16 cellular contexts compared by ENCODE assay signal in the genomic region with DNA sequence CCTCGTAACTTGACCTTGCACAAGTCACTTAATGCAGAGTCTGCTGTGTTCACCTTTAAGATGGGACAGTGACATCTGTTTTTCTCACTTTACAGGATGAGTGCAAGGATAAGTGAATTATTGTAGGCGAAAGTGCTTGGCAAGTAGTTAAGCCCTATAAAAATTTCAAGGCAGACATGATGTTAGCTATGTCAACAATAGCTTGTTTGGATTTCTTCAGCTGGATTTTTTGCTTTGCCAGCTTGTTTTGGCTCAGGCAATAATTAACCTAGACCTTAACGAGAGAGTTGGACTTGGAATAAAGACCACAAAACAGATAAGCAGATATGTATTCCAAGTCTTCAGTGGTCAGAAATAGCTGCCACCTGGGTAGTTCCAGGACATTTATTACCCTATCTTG.
DNase-seq lines count a peak whose midpoint lies in the region; ATAC-seq and TF ChIP-seq lines count a peak whose summit lies in the region.
"Had no signal": no experiment of that assay in that cellular context is flagged by ENCODE, and none has a peak within 500 bp of the region (broad histone marks: within the 10 kb centered on the region; RNA-seq: fewer than 3 reads in every experiment).

No MANE protein-coding gene starts in this region.

- no peak overlapping the region for H3K23ac ChIP-seq in mesenchymal stem cell (ENCODE audit: low read length in 2 of 2)

- H2BK12ac ChIP-seq in mesenchymal stem cell (ENCODE audit: low read length in 2 of 2): no peak overlapping the region

- H3K27me3 ChIP-seq in body of pancreas (no peaks in the 10 kb centered on the region), mesenchymal stem cell (ENCODE audit: control insufficient read depth in 1 of 2, insufficient read depth in 1 of 2, low read length in 2 of 2) (no peaks in the 10 kb centered on the region)

- no peak for TF ChIP-seq POLR2A in body of pancreas (IDR thresholded peaks at IDR 0.05)

- TF ChIP-seq CTCF in body of pancreas (IDR thresholded peaks at IDR 0.05): no peak

- no peak overlapping the region for H2AFZ ChIP-seq in mesenchymal stem cell (ENCODE audit: low read depth, low read length)

- H3K14ac ChIP-seq in mesenchymal stem cell (ENCODE audit: low read length in 2 of 2): no peak overlapping the region

- no peak overlapping the region for H3K4me2 ChIP-seq in mesenchymal stem cell (ENCODE audit: low read length, poor library complexity, severe bottlenecking)

- DNase-seq in DMS153 treated with DMSO at 0.1 percent for 48 hours (lab: John Stamatoyannopoulos, UW; ENCODE audit: unreplicated experiment) (peak; percentile 24), NCI-H2227 (lab: John Stamatoyannopoulos, UW; ENCODE audit: unreplicated experiment) (peak; percentile 22), body of pancreas (peak in 3 of 4 donors; percentile 29 to 43 (median 33)), mesenchymal stem cell (no peak)
- DNase-seq in activated T-cell treated with anti-CD3 and anti-CD28 coated beads, Interleukin-2, amount 50 U/mL, for 48 hours: no peak
- no peak for DNase-seq in activated CD4-positive, alpha-beta T cell treated with anti-CD3 and anti-CD28 coated beads for 4 hours
- DNase-seq: activated B cell treated with CpG ODN at 0.5 μM for 24 hours; activated T-cell treated with anti-CD3 and anti-CD28 coated beads, Interleukin-2, amount 50 U/mL, for 1 hour; aorta; endodermal cell; glutamatergic neuron; stimulated activated CD4-positive, alpha-beta T cell treated with anti-CD3 and anti-CD28 coated beads, Interleukin-2, amount 100 ng/mL, for 48 hours; stimulated activated naive CD4-positive, alpha-beta T cell treated with Interleukin-2 at 50 U/mL for 16 hours had no signal

- no peak overlapping the region for H2BK120ac ChIP-seq in mesenchymal stem cell (ENCODE audit: low read depth, low read length)

- peak overlapping the region in 2 of 4 donors; percentile 9 to 35 for H3K27ac ChIP-seq in body of pancreas
- peak overlapping the region; percentile 92 for H3K27ac ChIP-seq in mesenchymal stem cell (ENCODE audit: low read length, poor library complexity, severe bottlenecking)

- no peak overlapping the region for H3K4ac ChIP-seq in mesenchymal stem cell (ENCODE audit: low read depth in 1 of 2, low read length in 2 of 2)

- H3K4me1 ChIP-seq in body of pancreas: peaks cover 21% of the 10 kb centered on the region
- no peaks in the 10 kb centered on the region for H3K4me1 ChIP-seq in mesenchymal stem cell (ENCODE audit: control insufficient read depth, insufficient read depth, low read depth, low read length)

- H4K91ac ChIP-seq in mesenchymal stem cell (ENCODE audit: low read length): no peak overlapping the region

- no peaks in the 10 kb centered on the region for H3K79me1 ChIP-seq in mesenchymal stem cell (replicated peaks; ENCODE audit: low read length, poor library complexity, severe bottlenecking)

- H4K8ac ChIP-seq in mesenchymal stem cell (ENCODE audit: low read length): no peak overlapping the region

- peaks cover 0 to 3% (median 0%) of the 10 kb centered on the region in 3 donors for H3K9me3 ChIP-seq in body of pancreas
- H3K9me3 ChIP-seq in mesenchymal stem cell (ENCODE audit: control insufficient read depth, low read length): peaks cover 8% of the 10 kb centered on the region

- ATAC-seq in body of pancreas (peak; percentile 93), HG02798 (IDR thresholded peaks at IDR 0.05; ENCODE audit: poor library complexity, unreplicated experiment) (no peak), HG02970 (IDR thresholded peaks at IDR 0.05; ENCODE audit: low FRiP score, unreplicated experiment) (no peak)

- H2BK15ac ChIP-seq in mesenchymal stem cell (ENCODE audit: low read depth, poor library complexity, severe bottlenecking): no peak overlapping the region

- no peak overlapping the region for H2AK5ac ChIP-seq in mesenchymal stem cell (ENCODE audit: low read length, severe bottlenecking)

- no peak overlapping the region for H3K4me3 ChIP-seq in body of pancreas
- no peak overlapping the region for H3K4me3 ChIP-seq in mesenchymal stem cell (ENCODE audit: insufficient read depth in 1 of 2, low read depth in 1 of 2, low read length in 2 of 2)
- H3K4me3 ChIP-seq: lung had no signal

- intact Hi-C loops in body of pancreas (cut with DNase I): no loop called here

- WGBS in body of pancreas, 2 donors: 10 to 14% methylated on average over 3 of the region's 3 CpGs
- whole genome bisulfite sequencing in mesenchymal stem cell: 95% methylated on average over 2 of the region's 3 CpGs

- no peak overlapping the region for H2BK5ac ChIP-seq in mesenchymal stem cell (ENCODE audit: low read depth, low read length, poor library complexity, severe bottlenecking)

- H3K18ac ChIP-seq in mesenchymal stem cell (ENCODE audit: low read depth in 1 of 2, low read length in 2 of 2): no peak overlapping the region

- H3K36me3 ChIP-seq in body of pancreas (replicated peaks in 1 of 2; ENCODE audit: insufficient read depth in 1 of 2, low read depth in 2 of 2): no peaks in the 10 kb centered on the region
- H3K36me3 ChIP-seq in mesenchymal stem cell (ENCODE audit: control insufficient read depth in 1 of 2, insufficient read depth in 2 of 2, low read depth in 1 of 2, low read length in 2 of 2): no peaks in the 10 kb centered on the region

- no peak overlapping the region for H3K9ac ChIP-seq in mesenchymal stem cell (ENCODE audit: low read length)

Comparison
In these comparisons a context has a peak if more than half of its experiments do, and no peak if none do; other contexts are left out.
1. DNase-seq: peak in DMS153 treated with DMSO at 0.1 percent for 48 hours (single experiment), NCI-H2227 (single experiment) and body of pancreas (3 of 4); none in mesenchymal stem cell (single experiment), activated T-cell treated with anti-CD3 and anti-CD28 coated beads, Interleukin-2, amount 50 U/mL, for 48 hours (0 of 2) and activated CD4-positive, alpha-beta T cell treated with anti-CD3 and anti-CD28 coated beads for 4 hours (0 of 2).